ENCODE assay signal across 15 cellular contexts in the genomic region with DNA sequence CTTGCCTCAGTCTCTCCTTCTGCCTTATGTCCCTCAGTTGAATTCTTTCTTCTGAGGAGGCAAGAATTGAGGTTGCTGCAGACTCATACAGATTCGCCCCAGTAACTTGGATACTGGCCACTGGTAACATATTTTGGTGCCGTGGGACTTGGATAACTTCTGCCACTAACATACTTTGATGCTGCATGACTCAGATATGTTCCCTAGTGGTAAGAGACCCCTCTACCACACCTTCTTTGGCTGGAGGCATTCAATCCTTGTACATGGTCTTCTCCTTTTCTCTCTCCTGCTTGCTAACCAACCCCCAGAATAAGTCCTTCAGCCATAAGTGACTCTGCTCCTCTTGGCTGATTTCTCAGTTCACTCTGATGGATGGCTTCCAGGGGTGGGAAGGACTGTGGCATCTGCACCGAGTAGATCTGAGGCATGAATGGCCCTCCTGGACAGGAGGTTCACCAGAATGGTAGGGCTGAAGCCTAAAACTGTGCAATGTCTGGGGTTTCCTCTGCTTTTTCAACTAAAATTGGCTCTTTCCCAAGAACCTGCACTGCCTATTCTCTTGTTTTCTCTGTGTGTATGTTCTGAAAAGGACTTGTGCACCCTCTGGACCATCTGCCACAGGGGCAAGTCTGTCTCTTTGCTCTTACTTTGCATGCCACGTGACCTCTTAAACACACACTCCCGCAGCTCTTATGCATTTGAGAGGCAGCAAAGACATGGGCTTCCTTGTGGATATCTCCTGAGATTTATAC. TPM values are rescaled to one million over a fixed set of nuclear protein-coding genes. Genes with fewer than 3 reads are reported as not detected.
DNase-seq lines count a peak whose midpoint lies in the region; ATAC-seq and TF ChIP-seq lines count a peak whose summit lies in the region.
"Had no signal": no experiment of that assay in that cellular context is flagged by ENCODE, and none has a peak within 500 bp of the region (broad histone marks: within the 10 kb centered on the region; RNA-seq: fewer than 3 reads in every experiment).

No MANE protein-coding gene starts in this region.

- ATAC-seq in IMR-90 (ENCODE audit: low read depth), result peak; percentile 53
- ATAC-seq in left lobe of liver, result peak; percentile 75
- no peak for ATAC-seq in HG02642 (IDR thresholded peaks at IDR 0.05; ENCODE audit: poor library complexity, unreplicated experiment)

- no peak overlapping the region for H2AFZ ChIP-seq in IMR-90 (replicated peaks; ENCODE audit: low read length, poor library complexity)

- TF ChIP-seq RAD21 in IMR-90 (IDR thresholded peaks at IDR 0.05; ENCODE audit: low read length), result no peak

- no peak overlapping the region for H2AK5ac ChIP-seq in IMR-90 (ENCODE audit: low read depth, low read length)

- H4K8ac ChIP-seq in IMR-90 (ENCODE audit: low read depth in 2 of 2, low read length in 2 of 2), result no peak overlapping the region

- H3K9ac ChIP-seq in IMR-90 (ENCODE audit: low read depth, low read length), result no peak overlapping the region

- dilution Hi-C loops in IMR-90 (cut with HindIII; ENCODE audit: low sequenced_read_pairs, unreplicated experiment), result no loop called here

- DNase-seq in AG08395 (ENCODE audit: low spot score) (peak; percentile 31), IMR-90 (peak; percentile 28), left lobe of liver (ENCODE audit: low spot score) (peak; percentile 46), posterior cingulate gyrus (no peak), dorsolateral prefrontal cortex (no peak)
- DNase-seq in activated naive CD4-positive, alpha-beta T cell treated with anti-CD3 and anti-CD28 coated beads, Interleukin-2, amount 50 U/mL, for 16 hours, result no peak
- DNase-seq: activated CD4-positive, alpha-beta memory T cell treated with anti-CD3 and anti-CD28 coated beads for 36 hours; immature natural killer cell; stimulated activated naive CD4-positive, alpha-beta T cell treated with Interleukin-2 at 50 U/mL for 16 hours had no signal

- no peaks in the 10 kb centered on the region for H3K27me3 Mint-ChIP-seq in brain

- H3K9me3 ChIP-seq in IMR-90 (ENCODE audit: control insufficient read depth, insufficient read depth, low read length), result peaks cover 2% of the 10 kb centered on the region; the same call in 1 of the 2 replicates
- H3K9me3 ChIP-seq: HAP-1 had no signal

- no peak overlapping the region for H2BK5ac ChIP-seq in IMR-90 (ENCODE audit: low read depth, low read length, poor library complexity, severe bottlenecking)

- TF ChIP-seq CTCF in IMR-90 (conservative IDR thresholded peaks at IDR 0.05; ENCODE audit: low read depth, low read length) (no peak), brain (conservative IDR thresholded peaks at IDR 0.05) (no peak), dorsolateral prefrontal cortex (IDR thresholded peaks at IDR 0.05 in 54 of 56, conservative IDR thresholded peaks at IDR 0.05 in 2 of 56; ENCODE audit: low read depth in 1 of 56, partially characterized antibody in 56 of 56) (no peak)

- no peak overlapping the region; the same call in 1 of the 2 replicates for H3K4ac ChIP-seq in IMR-90 (ENCODE audit: low read depth, low read length)

- H3K27ac ChIP-seq in IMR-90 (ENCODE audit: insufficient read depth, low read length) (no peak overlapping the region), dorsolateral prefrontal cortex (no peak overlapping the region)
- H3K27ac ChIP-seq: adrenal gland had no signal

- H2BK120ac ChIP-seq in IMR-90 (ENCODE audit: low read depth, low read length), result peak overlapping the region; percentile 20; the same call in 1 of the 2 replicates

- no peak for TF ChIP-seq POLR2A in IMR-90 (IDR thresholded peaks at IDR 0.05; ENCODE audit: low read depth, low read length)

- no peak overlapping the region for H3K56ac ChIP-seq in IMR-90 (ENCODE audit: extremely low read depth, insufficient read depth, low read length)

- POLR2A ChIA-PET in IMR-90 (lab: Charles Lee; ENCODE audit: unreplicated experiment), result no interaction called here

- H2BK15ac ChIP-seq in IMR-90 (ENCODE audit: low read depth, low read length), result no peak overlapping the region

- intact Hi-C loops in IMR-90 (cut with micrococcal nuclease) (loop anchor here (5.0 kb wide), 1 partner anchor 46 kb away; no protein-coding TSS in a partner anchor), posterior cingulate gyrus (cut with DNase I) (loop anchor here (5.0 kb wide), 1 partner anchor 89 kb away; no protein-coding TSS in a partner anchor), dorsolateral prefrontal cortex (cut with DNase I) (no loop called here)

- H3K18ac ChIP-seq in IMR-90 (ENCODE audit: low read depth, low read length), result no peak overlapping the region

- no peak overlapping the region for H2AK9ac ChIP-seq in IMR-90 (replicated peaks; ENCODE audit: low read depth, low read length, poor library complexity)

- no TSS peak for BruUV-seq in IMR-90 (replicated peaks; lab: Mats Ljungman, UMichigan)

- H3K27me3 ChIP-seq in IMR-90 (ENCODE audit: control insufficient read depth, insufficient read depth, low read length) (no peaks in the 10 kb centered on the region), dorsolateral prefrontal cortex (no peaks in the 10 kb centered on the region)
- H3K27me3 ChIP-seq: adrenal gland had no signal

- H3K23ac ChIP-seq in IMR-90 (ENCODE audit: low read depth, low read length), result 0 out of 2 replicates have a peak overlapping the region, but pooled peaks have one; percentile 20

- H3K4me1 ChIP-seq in IMR-90 (ENCODE audit: control insufficient read depth, insufficient read depth, low read length), result peaks cover 4% of the 10 kb centered on the region; the same call in 1 of the 2 replicates
- H3K4me1 ChIP-seq: adrenal gland, HAP-1 had no signal

- H3K36me3 Mint-ChIP-seq in brain, result peaks cover 5% of the 10 kb centered on the region
- H3K36me3 Mint-ChIP-seq: immature natural killer cell had no signal

- no peak overlapping the region for H3K14ac ChIP-seq in IMR-90 (replicated peaks; ENCODE audit: low read depth, low read length)

- H3K4me1 Mint-ChIP-seq in brain, result peaks cover 28% of the 10 kb centered on the region
- H3K4me1 Mint-ChIP-seq: B cell, immature natural killer cell had no signal

- no peak overlapping the region for H4K5ac ChIP-seq in IMR-90 (ENCODE audit: low read depth, low read length)

- H3K4me3 ChIP-seq in IMR-90 (ENCODE audit: insufficient read depth, low read depth, low read length) (no peak overlapping the region), dorsolateral prefrontal cortex (no peak overlapping the region)
- H3K4me3 ChIP-seq: adrenal gland, HAP-1 had no signal

- H3K4me3 Mint-ChIP-seq in brain, result no peak overlapping the region
- H3K4me3 Mint-ChIP-seq: activated CD4-positive, alpha-beta memory T cell treated with anti-CD3 and anti-CD28 coated beads for 36 hours; B cell; immature natural killer cell; T-helper 1 cell treated with Interleukin-12 subunit alpha and Interleukin-12 subunit beta and Interleukin-4 antibody, amounts not matched to agents 30 μg/mL and 1 μg/mL, for 36 hours had no signal

- WGBS in IMR-90 (ENCODE audit: extremely low coverage in 2 of 2, insufficient read length in 1 of 2), 2 experiments, result 100% methylated on average over 2 of the region's 5 CpGs; no CpG with 5 or more reads in 1 of the 2 experiments

- H2BK20ac ChIP-seq in IMR-90 (ENCODE audit: low read depth, low read length), result peak overlapping the region; percentile 57; the same call in 1 of the 2 replicates

- H3K9me1 ChIP-seq in IMR-90 (ENCODE audit: insufficient read depth, low read length), result 0 out of 2 replicates have a peak, but pooled peaks cover 7% of the 10 kb centered on the region

- peaks cover 3 to 17% (median 5%) of the 10 kb centered on the region in 5 experiments for H3K9me3 Mint-ChIP-seq in brain
- H3K9me3 Mint-ChIP-seq: immature natural killer cell; T-helper 1 cell treated with Interleukin-12 subunit alpha and Interleukin-12 subunit beta and Interleukin-4 antibody, amounts not matched to agents 30 μg/mL and 1 μg/mL, for 36 hours had no signal

- H4K20me1 ChIP-seq in IMR-90 (ENCODE audit: insufficient read depth, low read length), result no peaks in the 10 kb centered on the region

- no peak overlapping the region for H4K91ac ChIP-seq in IMR-90 (ENCODE audit: insufficient read depth, low read depth, low read length)

- in situ Hi-C loops in IMR-90 (cut with MboI; ENCODE audit: low sequenced_read_pairs), result no loop called here

- H3K27ac Mint-ChIP-seq in brain, result peak overlapping the region in 3 of 5 experiments; percentile 30 to 45 (median 44)
- H3K27ac Mint-ChIP-seq: activated CD4-positive, alpha-beta memory T cell treated with anti-CD3 and anti-CD28 coated beads for 36 hours; B cell; immature natural killer cell; T-helper 1 cell treated with Interleukin-12 subunit alpha and Interleukin-12 subunit beta and Interleukin-4 antibody, amounts not matched to agents 30 μg/mL and 1 μg/mL, for 36 hours had no signal

- CTCF ChIA-PET in IMR-90 (lab: Yijun Ruan, JAX), result interaction anchor here (0.6 to 0.9 kb wide), 3 partner anchors 25 to 89 kb away, joined by 3 to 5 read pairs (median 4); no protein-coding TSS in a partner anchor

- H3K36me3 ChIP-seq in IMR-90 (ENCODE audit: control insufficient read depth, insufficient read depth, low read length), result no peaks in the 10 kb centered on the region
- H3K36me3 ChIP-seq: adrenal gland, HAP-1 had no signal

- H3K79me1 ChIP-seq in IMR-90 (ENCODE audit: low read depth in 1 of 2, low read length in 2 of 2), result peaks cover 0 to 4% of the 10 kb centered on the region in 2 experiments; a peak in 2 of 4 replicates

- no peak overlapping the region for H3K4me2 ChIP-seq in IMR-90 (ENCODE audit: low read depth, low read length)

TF ChIP-seq in IMR-90, 13 proteins besides CTCF, POLR2A, EP300 and RAD21 (continues in another document):
- TF ChIP-seq MAZ (IDR thresholded peaks at IDR 0.05; ENCODE audit: borderline replicate concordance, low read depth, low read length), result no peak
- TF ChIP-seq, protein P1, sequence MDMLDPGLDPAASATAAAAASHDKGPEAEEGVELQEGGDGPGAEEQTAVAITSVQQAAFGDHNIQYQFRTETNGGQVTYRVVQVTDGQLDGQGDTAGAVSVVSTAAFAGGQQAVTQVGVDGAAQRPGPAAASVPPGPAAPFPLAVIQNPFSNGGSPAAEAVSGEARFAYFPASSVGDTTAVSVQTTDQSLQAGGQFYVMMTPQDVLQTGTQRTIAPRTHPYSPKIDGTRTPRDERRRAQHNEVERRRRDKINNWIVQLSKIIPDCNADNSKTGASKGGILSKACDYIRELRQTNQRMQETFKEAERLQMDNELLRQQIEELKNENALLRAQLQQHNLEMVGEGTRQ (IDR thresholded peaks at IDR 0.05; ENCODE audit: low read depth, low read length), result no peak

RNA-seq across cellular contexts. Expression of gene FSTL1, which starts 55.5 kb away (rescaled TPM):
- total RNA-seq in IMR-90 (2012; rRNA removed) (1,097 and 1,642 TPM in 2 replicates), left lobe of liver (46.9 TPM), dorsolateral prefrontal cortex (100 to 1,000 TPM in 4 of 120 experiments, 10 to 100 TPM in 116; 27.6 to 130 (median 46.8) TPM)
- polyA plus RNA-seq in IMR-90 (2012; rRNA removed) (864 and 916 TPM in 2 replicates), brain (ENCODE audit: insufficient read depth, low read depth, low replicate concordance) (22.5 TPM)
- polyA plus RNA-seq in IMR-90 (2012; cell fraction: cytosol; rRNA removed), result 367 and 446 TPM in 2 replicates
- polyA plus RNA-seq in IMR-90 (2012; cell fraction: nucleus; rRNA removed; ENCODE audit: low replicate concordance), result 302 and 555 TPM in 2 replicates
- total RNA-seq: B cell had no signal

Comparison
In these comparisons a context has a peak if more than half of its experiments do, and no peak if none do; other contexts are left out.
1. DNase-seq: peak in AG08395 (single experiment), IMR-90 (single experiment) and left lobe of liver (single experiment); none in posterior cingulate gyrus (0 of 10), dorsolateral prefrontal cortex (0 of 10) and activated naive CD4-positive, alpha-beta T cell treated with anti-CD3 and anti-CD28 coated beads, Interleukin-2, amount 50 U/mL, for 16 hours (single experiment).
2. intact Hi-C loops: an anchor here in IMR-90 (5.0 kb wide) and posterior cingulate gyrus (5.0 kb wide); none called in dorsolateral prefrontal cortex.